1 cellular context compared by ENCODE assay signal in the genomic region with DNA sequence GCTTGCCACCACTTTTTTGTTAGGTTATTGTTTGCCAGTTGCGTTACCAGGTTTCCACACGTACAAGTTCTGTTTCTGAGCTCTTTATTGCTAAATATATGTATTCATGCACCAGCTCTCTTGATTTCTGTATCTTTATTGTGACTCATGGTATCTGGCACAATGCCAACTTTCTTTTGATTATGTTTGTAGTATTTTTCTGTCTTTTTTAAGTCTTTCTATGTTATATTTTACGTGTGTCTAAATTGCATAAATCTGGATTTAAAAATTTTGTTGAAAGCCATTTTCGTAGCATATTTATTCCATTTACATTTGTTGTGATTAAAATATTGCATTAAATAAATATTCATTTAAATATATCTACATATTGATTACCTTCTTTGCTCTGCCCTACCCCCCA.
A peak's percentile ranks its signal among the peaks of the same experiment; 100 is the strongest.
TF ChIP-seq lines count a peak whose summit lies in the region.

No MANE protein-coding gene starts in this region.

TF ChIP-seq in HepG2, 621 proteins besides CTCF, POLR2A, EP300 and RAD21:
- TF ChIP-seq ZNF484 (CRISPR knock-in tag; IDR thresholded peaks at IDR 0.05; ENCODE audit: borderline replicate concordance, low read depth) (no peak), LCORL (IDR thresholded peaks at IDR 0.05) (peak; percentile 94), LCORL (CRISPR knock-in tag; IDR thresholded peaks at IDR 0.05) (no peak), DMAP1 (CRISPR knock-in tag; IDR thresholded peaks at IDR 0.05) (no peak), RNF2 (conservative IDR thresholded peaks at IDR 0.05; ENCODE audit: low read depth) (no peak), ZNF468 (CRISPR knock-in tag; IDR thresholded peaks at IDR 0.05) (no peak), IRX3 (CRISPR knock-in tag; IDR thresholded peaks at IDR 0.05; ENCODE audit: borderline replicate concordance, low read depth) (no peak), NRL (CRISPR knock-in tag; IDR thresholded peaks at IDR 0.05; ENCODE audit: borderline replicate concordance) (no peak), ELF3 (CRISPR knock-in tag; IDR thresholded peaks at IDR 0.05) (no peak)
